9 cellular contexts compared by ENCODE assay signal in the genomic region with DNA sequence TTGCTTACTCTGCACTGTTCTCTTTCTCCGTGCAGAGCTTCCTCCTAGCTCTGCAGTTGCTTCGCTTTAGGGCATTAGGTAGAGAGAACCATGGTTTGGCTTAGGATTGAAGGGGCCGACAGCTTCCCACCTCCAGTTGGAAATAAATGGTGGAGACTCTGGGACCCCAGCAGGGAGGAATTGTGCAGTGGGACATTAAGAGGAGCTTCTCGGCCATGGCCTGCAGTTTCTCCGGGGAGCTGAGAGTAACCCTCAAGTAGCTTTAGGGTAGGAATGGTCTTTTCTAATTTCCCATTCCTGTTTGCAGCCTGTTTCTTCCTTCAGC. TPM values are rescaled to one million over a fixed set of nuclear protein-coding genes. Genes with fewer than 3 reads are reported as not detected.
DNase-seq lines count a peak whose midpoint lies in the region; ATAC-seq and TF ChIP-seq lines count a peak whose summit lies in the region.
"Had no signal": no experiment of that assay in that cellular context is flagged by ENCODE, and none has a peak within 500 bp of the region (broad histone marks: within the 10 kb centered on the region; RNA-seq: fewer than 3 reads in every experiment).

No MANE protein-coding gene starts in this region.

- H3K36me3 Mint-ChIP-seq in progenitor cell of endocrine pancreas (ENCODE audit: insufficient read depth): peaks cover 8% of the 10 kb centered on the region

- H4K20me1 ChIP-seq in DND-41 (ENCODE audit: insufficient read depth, low read length): peaks cover 28% of the 10 kb centered on the region

- CTCF ChIA-PET in Panc1 (lab: Charles Lee): interaction anchor here (3.6 kb wide), 1 partner anchor 79 kb away, joined by 38 read pairs; no protein-coding TSS in a partner anchor

- no peak overlapping the region for H3K4me3 Mint-ChIP-seq in progenitor cell of endocrine pancreas (ENCODE audit: low read depth)

- no peaks in the 10 kb centered on the region for H3K27me3 Mint-ChIP-seq in progenitor cell of endocrine pancreas

- ATAC-seq in DND-41 (ENCODE audit: insufficient read depth, low read depth): no peak
- ATAC-seq in Panc1: no peak
- ATAC-seq in activated CD4-positive, CD25-positive, alpha-beta regulatory T cell treated with anti-CD3 and anti-CD28 coated beads, Interleukin-2, amount 50 U/mL, for 24 hours: no peak
- no peak for ATAC-seq in GM18517 (IDR thresholded peaks at IDR 0.05; ENCODE audit: unreplicated experiment)

- H3K36me3 ChIP-seq in DND-41 (ENCODE audit: insufficient read depth, low read length) (peaks cover 44% of the 10 kb centered on the region), Panc1 (ENCODE audit: control insufficient read depth, insufficient read depth, low read length) (peaks cover 11% of the 10 kb centered on the region; the same call in 1 of the 2 replicates)

- H3K27me3 ChIP-seq in DND-41 (ENCODE audit: insufficient read depth, low read length, poor library complexity) (no peaks in the 10 kb centered on the region), Panc1 (ENCODE audit: control insufficient read depth, insufficient read depth, low read length) (no peaks in the 10 kb centered on the region)

- H3K4me1 ChIP-seq in DND-41 (ENCODE audit: insufficient read depth, low read length) (peaks cover 36% of the 10 kb centered on the region), Panc1 (ENCODE audit: control insufficient read depth, insufficient read depth, low read length) (peaks cover 13% of the 10 kb centered on the region)

- intact Hi-C loops in Panc1 (cut with micrococcal nuclease; ENCODE audit: unreplicated experiment): loop anchor here (5.0 kb wide), 1 partner anchor 137 kb away; a partner anchor contains a TSS

- BruUV-seq in Panc1 (replicated peaks; lab: Mats Ljungman, UMichigan): no TSS peak

- H3K9me3 ChIP-seq in DND-41 (ENCODE audit: insufficient read depth, low read length, severe bottlenecking) (no peaks in the 10 kb centered on the region), Panc1 (ENCODE audit: control insufficient read depth, insufficient read depth, low read depth, low read length) (no peaks in the 10 kb centered on the region)

- no peaks in the 10 kb centered on the region for H3K9me3 Mint-ChIP-seq in progenitor cell of endocrine pancreas (ENCODE audit: low read depth)

- peak overlapping the region; percentile 94 for H3K4me2 ChIP-seq in DND-41 (ENCODE audit: insufficient read depth, low read length)

- peaks cover 60% of the 10 kb centered on the region for H3K79me2 ChIP-seq in DND-41 (ENCODE audit: insufficient read depth, low read length)

- H3K27ac Mint-ChIP-seq in progenitor cell of endocrine pancreas: peak overlapping the region; percentile 94

- H2AFZ ChIP-seq in DND-41 (ENCODE audit: low read depth, low read length): peak overlapping the region; percentile 80; the same call in 1 of the 2 replicates

- peak overlapping the region; percentile 65 for H3K9ac ChIP-seq in DND-41 (ENCODE audit: low read depth, low read length)

- no peak for DNase-seq in DND-41
- DNase-seq in Panc1 (ENCODE audit: low read depth, low spot score): no peak
- no peak for DNase-seq in fibroblast of mammary gland (ENCODE audit: low read depth)
- no peak for DNase-seq in progenitor cell of endocrine pancreas (ENCODE audit: low spot score, unreplicated experiment)
- DNase-seq in retina: no peak
- DNase-seq in SW480 (ENCODE audit: low spot score): no peak
- DNase-seq: NCI-H2081 had no signal

- H3K4me3 ChIP-seq in DND-41 (ENCODE audit: low read depth in 1 of 2, low read length in 2 of 2): peak overlapping the region; percentile 77 to 83; a peak in 3 of 4 replicates
- H3K4me3 ChIP-seq in Panc1 (ENCODE audit: low read depth in 2 of 2, low read length in 2 of 2): peak overlapping the region; percentile 95 to 99
- H3K4me3 ChIP-seq in fibroblast of mammary gland (ENCODE audit: control insufficient read depth, low read depth, low read length): peak overlapping the region; percentile 78

- TF ChIP-seq CTCF in DND-41 (IDR thresholded peaks at IDR 0.05; ENCODE audit: borderline replicate concordance, extremely low read depth, low read length, poor library complexity, severe bottlenecking) (no peak), Panc1 (IDR thresholded peaks at IDR 0.05) (no peak), fibroblast of mammary gland (conservative IDR thresholded peaks at IDR 0.05; ENCODE audit: control insufficient read depth, insufficient read depth, low read depth, low read length) (no peak), progenitor cell of endocrine pancreas (IDR thresholded peaks at IDR 0.05; ENCODE audit: unreplicated experiment) (no peak)

- H3K27ac ChIP-seq in DND-41 (ENCODE audit: low read length): peak overlapping the region; percentile 65; the same call in 1 of the 2 replicates
- H3K27ac ChIP-seq in Panc1 (ENCODE audit: low read length): peak overlapping the region; percentile 90

- H3K4me1 Mint-ChIP-seq in progenitor cell of endocrine pancreas (ENCODE audit: low read depth): peaks cover 11% of the 10 kb centered on the region

- POLR2A ChIA-PET in Panc1 (lab: Charles Lee): no interaction called here

- in situ Hi-C loops in Panc1 (cut with HindIII; ENCODE audit: low pct_unique_long_range_greater_than_20kb, low sequenced_read_pairs): loop anchor here (10.0 kb wide), 1 partner anchor 70 kb away; no protein-coding TSS in a partner anchor

RNA-seq across cellular contexts. Expression of a gene that starts 1.2 kb away (rescaled TPM):
- total RNA-seq in Panc1 (2021; ENCODE audit: unreplicated experiment) (9.5 TPM), progenitor cell of endocrine pancreas (23.0 and 25.8 TPM in 2 replicates)
- polyA plus RNA-seq in Panc1 (2012; ENCODE audit: insufficient read length): 10.9 TPM

RNA-seq across cellular contexts. Expression of a gene that starts 2.4 kb away (rescaled TPM):
- total RNA-seq in Panc1 (2021; ENCODE audit: unreplicated experiment): 147 TPM
- polyA plus RNA-seq in Panc1 (2012; ENCODE audit: insufficient read length): 133 TPM
- 87.2 and 104 TPM in 2 replicates for total RNA-seq in progenitor cell of endocrine pancreas

RNA-seq across cellular contexts. Expression of a gene that starts 53.6 kb away (rescaled TPM):
- total RNA-seq in Panc1 (2021; ENCODE audit: unreplicated experiment) (0.21 TPM), progenitor cell of endocrine pancreas (0.73 and 0.77 TPM in 2 replicates)
- polyA plus RNA-seq in Panc1 (2012; ENCODE audit: insufficient read length): 1.2 TPM
